Comparison of ENCODE assay signal across 13 cellular contexts in genomic region chr10:28959850-28960501, GRCh38.
"Had no signal": no experiment of that assay in that cellular context is flagged by ENCODE, and none has a peak within 500 bp of the region (broad histone marks: within the 10 kb centered on the region; RNA-seq: fewer than 3 reads in every experiment).

No MANE protein-coding gene starts in this region.

- H3K4me3 Mint-ChIP-seq: activated naive CD4-positive, alpha-beta T cell treated with anti-CD3 and anti-CD28 coated beads for 36 hours; activated naive CD8-positive, alpha-beta T cell treated with anti-CD3 and anti-CD28 coated beads, Interleukin-2, amount 50 U/mL, for 24 hours; activated T-helper 17 cell treated with anti-CD3 and anti-CD28 coated beads, Interleukin-2, amount 50 U/mL, for 72 hours; natural killer cell had no signal

- DNase-seq: activated CD4-positive, CD25-positive, alpha-beta regulatory T cell treated with anti-CD3 and anti-CD28 coated beads, Interleukin-2, amount 50 U/mL, for 72 hours; activated naive CD4-positive, alpha-beta T cell treated with anti-CD3 and anti-CD28 coated beads for 36 hours; activated naive CD8-positive, alpha-beta T cell treated with anti-CD3 and anti-CD28 coated beads, Interleukin-2, amount 50 U/mL, for 24 hours; aorta; gastrocnemius medialis; natural killer cell; stimulated activated CD4-positive, alpha-beta T cell treated with anti-CD3 and anti-CD28 coated beads, Interleukin-1b, Interleukin-23, amount 100 ng/mL, for 48 hours; T-helper 1 cell had no signal

- H3K27ac Mint-ChIP-seq: activated naive CD4-positive, alpha-beta T cell treated with anti-CD3 and anti-CD28 coated beads for 36 hours; activated naive CD8-positive, alpha-beta T cell treated with anti-CD3 and anti-CD28 coated beads, Interleukin-2, amount 50 U/mL, for 24 hours; activated T-helper 17 cell treated with anti-CD3 and anti-CD28 coated beads, Interleukin-2, amount 50 U/mL, for 72 hours; natural killer cell had no signal

- H3K4me1 Mint-ChIP-seq: activated naive CD8-positive, alpha-beta T cell treated with anti-CD3 and anti-CD28 coated beads, Interleukin-2, amount 50 U/mL, for 24 hours; activated T-helper 17 cell treated with anti-CD3 and anti-CD28 coated beads, Interleukin-2, amount 50 U/mL, for 72 hours; natural killer cell had no signal

- H3K9me3 Mint-ChIP-seq: activated T-helper 17 cell treated with anti-CD3 and anti-CD28 coated beads, Interleukin-2, amount 50 U/mL, for 72 hours had no signal

- H3K4me3 ChIP-seq: gastrocnemius medialis had no signal

- H3K36me3 ChIP-seq: gastrocnemius medialis, neutrophil had no signal

- ATAC-seq: activated naive CD8-positive, alpha-beta T cell treated with anti-CD3 and anti-CD28 coated beads, Interleukin-2, amount 50 U/mL, for 24 hours; activated T-helper 17 cell treated with anti-CD3 and anti-CD28 coated beads, Interleukin-2, amount 50 U/mL, for 72 hours; gastrocnemius medialis; left lobe of liver; natural killer cell; sciatic nerve had no signal

- H3K9me3 ChIP-seq: gastrocnemius medialis, neutrophil had no signal

- H3K27me3 ChIP-seq: gastrocnemius medialis had no signal

- H3K36me3 Mint-ChIP-seq: natural killer cell had no signal

- H3K27ac ChIP-seq: epithelial cell of prostate, gastrocnemius medialis, neutrophil had no signal
